Comparison of ENCODE assay signal across 9 cellular contexts in genomic region chr7:99386584-99387238, GRCh38. TPM values are rescaled to one million over a fixed set of nuclear protein-coding genes. Genes with fewer than 3 reads are reported as not detected.
A peak's percentile ranks its signal among the peaks of the same experiment; 100 is the strongest.
DNase-seq lines count a peak whose midpoint lies in the region; ATAC-seq and TF ChIP-seq lines count a peak whose summit lies in the region.
"Had no signal": no experiment of that assay in that cellular context is flagged by ENCODE, and none has a peak within 500 bp of the region (broad histone marks: within the 10 kb centered on the region; RNA-seq: fewer than 3 reads in every experiment).

No MANE protein-coding gene starts in this region.

- intact Hi-C loops in natural killer cell (cut with micrococcal nuclease), result loop anchor here (1.0 kb wide), 1 partner anchor 21 kb away; no protein-coding TSS in a partner anchor
- intact Hi-C loops in esophagus muscularis mucosa (cut with DNase I), result no loop called here

- no peak for TF ChIP-seq EP300 in esophagus muscularis mucosa (IDR thresholded peaks at IDR 0.05)

- no peak overlapping the region for H3K4me3 Mint-ChIP-seq in activated naive CD4-positive, alpha-beta T cell treated with anti-CD3 and anti-CD28 coated beads, Interleukin-2, amount 50 U/mL, for 24 hours
- H3K4me3 Mint-ChIP-seq in natural killer cell, result no peak overlapping the region

- DNase-seq in NCI-H345 (lab: John Stamatoyannopoulos, UW) (peak; percentile 7), NCI-H345 treated with DMSO at 0.1 percent for 48 hours (lab: John Stamatoyannopoulos, UW; ENCODE audit: unreplicated experiment) (no peak), natural killer cell (no peak), esophagus muscularis mucosa (ENCODE audit: extremely low spot score) (no peak)
- DNase-seq in activated effector memory CD4-positive, alpha-beta T cell treated with anti-CD3 and anti-CD28 coated beads, Interleukin-2, amount 50 U/mL, for 16 hours, result no peak

- H3F3A ChIP-seq in Loucy (ENCODE audit: low read depth), result no peaks in the 10 kb centered on the region

- H3K27ac Mint-ChIP-seq in activated naive CD4-positive, alpha-beta T cell treated with anti-CD3 and anti-CD28 coated beads, Interleukin-2, amount 50 U/mL, for 24 hours, result peak overlapping the region; percentile 4
- H3K27ac Mint-ChIP-seq in natural killer cell, result peak overlapping the region; percentile 84 to 97

- peaks cover 1% of the 10 kb centered on the region for H3K4me1 ChIP-seq in Loucy (ENCODE audit: insufficient read depth, low read length, poor library complexity, severe bottlenecking)
- H3K4me1 ChIP-seq in esophagus muscularis mucosa, result peaks cover 1 to 11% (median 4%) of the 10 kb centered on the region in 4 donors

- H3K36me3 Mint-ChIP-seq in activated naive CD4-positive, alpha-beta T cell treated with anti-CD3 and anti-CD28 coated beads, Interleukin-2, amount 50 U/mL, for 24 hours, result peaks cover 1% of the 10 kb centered on the region
- no peaks in the 10 kb centered on the region for H3K36me3 Mint-ChIP-seq in natural killer cell

- H3K9me2 ChIP-seq in Loucy (replicated peaks; ENCODE audit: low read depth, low read length), result no peaks in the 10 kb centered on the region

- H3K9me3 ChIP-seq in Loucy (ENCODE audit: insufficient read depth, low read depth, low read length), result no peaks in the 10 kb centered on the region
- no peaks in the 10 kb centered on the region for H3K9me3 ChIP-seq in esophagus muscularis mucosa

- H3K4me2 ChIP-seq in Loucy (ENCODE audit: low read depth, low read length, poor library complexity, severe bottlenecking), result no peak overlapping the region

- TF ChIP-seq POLR2A in esophagus muscularis mucosa (IDR thresholded peaks at IDR 0.05; ENCODE audit: low read depth), result no peak

- H3K27ac ChIP-seq in esophagus muscularis mucosa (replicated peaks in 1 of 4), result no peak overlapping the region
- H3K27ac ChIP-seq: C4-2B had no signal

- peaks cover 4% of the 10 kb centered on the region for H4K20me1 ChIP-seq in Loucy (ENCODE audit: insufficient read depth, low read length, poor library complexity, severe bottlenecking)

- no peak overlapping the region for H3K4me3 ChIP-seq in Loucy (ENCODE audit: low read length, poor library complexity, severe bottlenecking)
- H3K4me3 ChIP-seq in esophagus muscularis mucosa, result no peak overlapping the region

- no peak overlapping the region for H3K9ac ChIP-seq in Loucy (ENCODE audit: low read depth, low read length, poor library complexity, severe bottlenecking)

- H3K27me3 Mint-ChIP-seq in activated naive CD4-positive, alpha-beta T cell treated with anti-CD3 and anti-CD28 coated beads, Interleukin-2, amount 50 U/mL, for 24 hours, result no peaks in the 10 kb centered on the region
- no peaks in the 10 kb centered on the region for H3K27me3 Mint-ChIP-seq in natural killer cell (ENCODE audit: low read depth in 2 of 2)

- WGBS in esophagus muscularis mucosa, result 94% methylated on average over 7 of the region's 9 CpGs

- peak; percentile 57 for TF ChIP-seq CTCF in Loucy (conservative IDR thresholded peaks at IDR 0.05; ENCODE audit: low read length)
- peak; percentile 25 for TF ChIP-seq CTCF in natural killer cell (IDR thresholded peaks at IDR 0.05)
- peak in 1 of 3 experiments; percentile 12 for TF ChIP-seq CTCF in esophagus muscularis mucosa (IDR thresholded peaks at IDR 0.05)

- peaks cover 34% of the 10 kb centered on the region; the same call in 1 of the 2 replicates for H3K36me3 ChIP-seq in Loucy (ENCODE audit: insufficient read depth, low read length)
- peaks cover 23 to 70% (median 65%) of the 10 kb centered on the region in 4 donors for H3K36me3 ChIP-seq in esophagus muscularis mucosa

- no peak overlapping the region for H2AFZ ChIP-seq in Loucy (ENCODE audit: low read length)

- no peaks in the 10 kb centered on the region for H3K9me3 Mint-ChIP-seq in activated naive CD4-positive, alpha-beta T cell treated with anti-CD3 and anti-CD28 coated beads, Interleukin-2, amount 50 U/mL, for 24 hours
- H3K9me3 Mint-ChIP-seq in natural killer cell, result no peaks in the 10 kb centered on the region

- ATAC-seq in natural killer cell (peak; percentile 55 to 77 (median 70)), HG02885 (IDR thresholded peaks at IDR 0.05; ENCODE audit: poor library complexity, unreplicated experiment) (no peak)

- H3K79me2 ChIP-seq in Loucy (ENCODE audit: insufficient read depth, low read length), result peaks cover 19% of the 10 kb centered on the region; the same call in 1 of the 2 replicates

- H3K4me1 Mint-ChIP-seq in activated naive CD4-positive, alpha-beta T cell treated with anti-CD3 and anti-CD28 coated beads, Interleukin-2, amount 50 U/mL, for 24 hours, result peaks cover 17% of the 10 kb centered on the region
- H3K4me1 Mint-ChIP-seq in natural killer cell, result peaks cover 10 to 34% of the 10 kb centered on the region in 2 donors

- H3K27me3 ChIP-seq in Loucy (ENCODE audit: insufficient read depth, low read length, poor library complexity, severe bottlenecking), result no peaks in the 10 kb centered on the region
- H3K27me3 ChIP-seq in esophagus muscularis mucosa, result no peaks in the 10 kb centered on the region

RNA-seq across cellular contexts. Expression of gene ARPC1B, which starts 12.2 kb away (rescaled TPM):
- 100 to 1,000 TPM; 161 to 184 (median 179) TPM for total RNA-seq in natural killer cell
- total RNA-seq in esophagus muscularis mucosa, result 100 to 1,000 TPM; 101 to 153 (median 134) TPM

RNA-seq across cellular contexts. Expression of gene PDAP1, which starts 21.7 kb away (rescaled TPM):
- total RNA-seq in natural killer cell (10 to 100 TPM; 55.3 to 60.6 (median 59.3) TPM), esophagus muscularis mucosa (100 to 1,000 TPM in 2 of 4 donors, 10 to 100 TPM in 2; 85.9 to 116 (median 99.9) TPM)

RNA-seq across cellular contexts. Expression of gene BUD31, which starts 22.1 kb away (rescaled TPM):
- 100 to 1,000 TPM; 145 to 190 (median 187) TPM for total RNA-seq in natural killer cell
- 10 to 100 TPM; 61.8 to 82.0 (median 66.2) TPM for total RNA-seq in esophagus muscularis mucosa

RNA-seq across cellular contexts. Expression of gene PTCD1, which starts 51.9 kb away (rescaled TPM):
- 1 to 10 TPM; 5.3 to 6.6 (median 6.4) TPM for total RNA-seq in natural killer cell
- total RNA-seq in esophagus muscularis mucosa, result 10 to 100 TPM in 1 of 4 donors, 1 to 10 TPM in 3; 5.3 to 10.2 (median 7.6) TPM

RNA-seq across cellular contexts. Expression of gene CPSF4, which starts 52.0 kb away (rescaled TPM):
- total RNA-seq in natural killer cell (10 to 100 TPM; 54.0 to 61.6 (median 54.8) TPM), esophagus muscularis mucosa (10 to 100 TPM; 19.1 to 25.3 (median 20.8) TPM)
